In genomic region chr14:105489607-105490317, GRCh38 we compare ENCODE assay signal across 8 cellular contexts. TPM values are rescaled to one million over a fixed set of nuclear protein-coding genes. Genes with fewer than 3 reads are reported as not detected.
A peak's percentile ranks its signal among the peaks of the same experiment; 100 is the strongest.
DNase-seq lines count a peak whose midpoint lies in the region; ATAC-seq and TF ChIP-seq lines count a peak whose summit lies in the region.

No MANE protein-coding gene starts in this region.

- H3K27me3 ChIP-seq in right cardiac atrium (ENCODE audit: control insufficient read depth, insufficient read depth), result no peaks in the 10 kb centered on the region
- H3K27me3 ChIP-seq in uterus, result peaks cover 0 to 5% of the 10 kb centered on the region in 2 donors

- H3K27me3 Mint-ChIP-seq in T-helper 17 cell, result no peaks in the 10 kb centered on the region

- H3K4me1 Mint-ChIP-seq in T-helper 17 cell, result peaks cover 39% of the 10 kb centered on the region

- H3K27ac ChIP-seq in right cardiac atrium (ENCODE audit: low read length), result peak overlapping the region; percentile 83
- peak overlapping the region; percentile 92 to 96 for H3K27ac ChIP-seq in uterus

- under 1% methylated on average over 44 of the region's 45 CpGs for WGBS in right cardiac atrium

- no peaks in the 10 kb centered on the region for H3K9me3 ChIP-seq in T-helper 17 cell (ENCODE audit: control insufficient read depth, low read length, poor library complexity, severe bottlenecking)
- H3K9me3 ChIP-seq in right cardiac atrium (ENCODE audit: control insufficient read depth, low read length), result no peaks in the 10 kb centered on the region
- H3K9me3 ChIP-seq in uterus, result no peaks in the 10 kb centered on the region

- peak; percentile 12 for ATAC-seq in T-helper 17 cell
- ATAC-seq in right cardiac atrium, result peak; percentile 5 to 15
- no peak for ATAC-seq in GM18873 (IDR thresholded peaks at IDR 0.05; ENCODE audit: low FRiP score, unreplicated experiment)

- TF ChIP-seq CTCF in GM13977 (IDR thresholded peaks at IDR 0.05; ENCODE audit: extremely low read depth, insufficient read depth, missing control alignments) (peak; percentile 66), uterus (IDR thresholded peaks at IDR 0.05) (peak; percentile 61 to 80 (median 76))

- peak in 1 of 2 donors; percentile 44 for TF ChIP-seq POLR2A in uterus (IDR thresholded peaks at IDR 0.05)

- H3K4me3 Mint-ChIP-seq in T-helper 17 cell, result peak overlapping the region; percentile 96

- H3K36me3 Mint-ChIP-seq in T-helper 17 cell (ENCODE audit: low read depth), result peaks cover 2% of the 10 kb centered on the region

- in situ Hi-C loops in GM13977 (cut with MboI; ENCODE audit: low pct_unique_long_range_greater_than_20kb, low sequenced_read_pairs, unreplicated experiment), result loop anchor here (10.0 kb wide), 1 partner anchor 115 kb away; no protein-coding TSS in a partner anchor

- H3K36me3 ChIP-seq in uterus, result no peaks in the 10 kb centered on the region

- intact Hi-C loops in right cardiac atrium (cut with DNase I), result loop anchor here (2.0 to 10.0 kb wide), 6 partner anchors 42 to 285 kb away; partner anchors contain the start of gene MTA1 (in 1 of the 4)
- intact Hi-C loops in uterus (cut with DNase I; ENCODE audit: low total_unique reads), result no loop called here

- peak overlapping the region; percentile 95 for H3K27ac Mint-ChIP-seq in T-helper 17 cell

- DNase-seq in GM13977 (ENCODE audit: low spot score) (peak; percentile 89), NCI-H187 treated with DMSO at 0.1 percent for 48 hours (lab: John Stamatoyannopoulos, UW) (peak; percentile 79), T-helper 17 cell (peak; percentile 78 to 87 (median 82)), amniotic stem cell (lab: John Stamatoyannopoulos, UW) (peak; percentile 64), right cardiac atrium (peak; percentile 80 to 94 (median 91)), putamen (ENCODE audit: low spot score) (peak; percentile 88), uterus (peak; percentile 86 to 89)

- H3K4me1 ChIP-seq in right cardiac atrium (ENCODE audit: control insufficient read depth, insufficient read depth, low read length), result peaks cover 8% of the 10 kb centered on the region
- peaks cover 0 to 28% of the 10 kb centered on the region in 2 donors for H3K4me1 ChIP-seq in uterus

- H3K4me3 ChIP-seq in right cardiac atrium (ENCODE audit: low read length) (peak overlapping the region; percentile 53), uterus (peak overlapping the region; percentile 47 to 56)

RNA-seq across cellular contexts. Expression of gene TEDC1, which starts 1.3 kb away (rescaled TPM):
- total RNA-seq in T-helper 17 cell (100 to 1,000 TPM; 141 to 361 TPM), right cardiac atrium (1 to 10 TPM; 5.2 to 6.9 (median 5.8) TPM), uterus (10 to 100 TPM in 1 of 4 donors, 1 to 10 TPM in 1, under 1 TPM in 1, not detected in 1; 0.51 to 11.0 (median 9.4) TPM)
- 6.5 TPM for polyA plus RNA-seq in right cardiac atrium

RNA-seq across cellular contexts. Expression of gene CRIP1, which starts 3.1 kb away (rescaled TPM):
- total RNA-seq in T-helper 17 cell, result 100 to 1,000 TPM; 451 to 842 TPM
- total RNA-seq in right cardiac atrium, result 100 to 1,000 TPM; 161 to 218 (median 192) TPM
- 243 TPM for polyA plus RNA-seq in right cardiac atrium
- 10 to 100 TPM in 3 of 4 donors, under 1 TPM in 1; 0.51 to 64.7 (median 34.4) TPM for total RNA-seq in uterus

RNA-seq across cellular contexts. Expression of gene CRIP2, which starts 15.1 kb away (rescaled TPM):
- total RNA-seq in T-helper 17 cell (10 to 100 TPM; 51.6 to 58.8 TPM), right cardiac atrium (1,000 to 10,000 TPM; 1,091 to 1,370 (median 1,238) TPM), uterus (100 to 1,000 TPM in 3 of 4 donors, 10 to 100 TPM in 1; 76.1 to 377 (median 163) TPM)
- 1,790 TPM for polyA plus RNA-seq in right cardiac atrium

RNA-seq across cellular contexts. Expression of gene TMEM121, which starts 36.6 kb away (rescaled TPM):
- total RNA-seq in T-helper 17 cell (1 to 10 TPM in 1 of 2 donors, under 1 TPM in 1; 0.85 to 2.6 TPM), right cardiac atrium (1 to 10 TPM; 2.8 to 4.4 (median 3.6) TPM), uterus (10 to 100 TPM in 1 of 4 donors, 1 to 10 TPM in 3; 2.0 to 42.1 (median 7.7) TPM)
- polyA plus RNA-seq in right cardiac atrium, result 2.3 TPM

Comparison
In these comparisons a context has a peak if more than half of its experiments do, and no peak if none do; other contexts are left out.
1. RNA of gene TEDC1, which starts 1.3 kb away (total RNA-seq): 141 to 361 TPM in T-helper 17 cell; 0.51 to 11.0 TPM in uterus and 5.2 to 6.9 TPM in right cardiac atrium; every median in the first group is over 10 times any median in the second.
2. Peak in every context shown above with its lines, with median percentiles within 50 percentile points of each other: DNase-seq.